13 cellular contexts compared by ENCODE assay signal in genomic region chr6:36997811-36998722, GRCh38. TPM values are rescaled to one million over a fixed set of nuclear protein-coding genes. Genes with fewer than 3 reads are reported as not detected.
A peak's percentile ranks its signal among the peaks of the same experiment; 100 is the strongest.
DNase-seq lines count a peak whose midpoint lies in the region; ATAC-seq and TF ChIP-seq lines count a peak whose summit lies in the region.
"Had no signal": no experiment of that assay in that cellular context is flagged by ENCODE, and none has a peak within 500 bp of the region (broad histone marks: within the 10 kb centered on the region; RNA-seq: fewer than 3 reads in every experiment).

No MANE protein-coding gene starts in this region.

- H3K9ac ChIP-seq in neural progenitor cell = peak overlapping the region; percentile 32

- H3K27me3 ChIP-seq in cardiac muscle cell = no peaks in the 10 kb centered on the region
- H3K27me3 ChIP-seq in neural progenitor cell = no peaks in the 10 kb centered on the region
- no peaks in the 10 kb centered on the region for H3K27me3 ChIP-seq in transverse colon

- TF ChIP-seq EP300 in transverse colon (IDR thresholded peaks at IDR 0.05; ENCODE audit: low read depth) = no peak

- peak; percentile 52 for DNase-seq in NCI-H2171 treated with DMSO at 0.1 percent for 48 hours (lab: John Stamatoyannopoulos, UW)
- no peak for DNase-seq in NCI-H2171 (lab: John Stamatoyannopoulos, UW)
- peak in 1 of 2 donors; percentile 51 for DNase-seq in cardiac muscle cell (ENCODE audit: low read depth in 1 of 2, low spot score in 1 of 2)
- peak; percentile 40 for DNase-seq in neural progenitor cell (ENCODE audit: low spot score)
- peak; percentile 49 for DNase-seq in transverse colon
- no peak for DNase-seq in MV-4-11 (lab: John Stamatoyannopoulos, UW)
- DNase-seq in stimulated activated CD4-positive, alpha-beta T cell treated with anti-CD3 and anti-CD28 coated beads, Interleukin-4, amount 100 ng/mL, for 4 hours = no peak
- DNase-seq: activated CD4-positive, alpha-beta T cell treated with anti-CD3 and anti-CD28 coated beads for 4 hours; naive thymus-derived CD4-positive, alpha-beta T cell had no signal

- peak overlapping the region; percentile 95 for H3K27ac Mint-ChIP-seq in neural progenitor cell
- H3K27ac Mint-ChIP-seq: activated naive CD4-positive, alpha-beta T cell treated with anti-CD3 and anti-CD28 coated beads, Interleukin-2, amount 50 U/mL, for 72 hours; naive thymus-derived CD4-positive, alpha-beta T cell had no signal

- H4K20me1 ChIP-seq in neural progenitor cell (ENCODE audit: low read depth) = no peaks in the 10 kb centered on the region

- no peak for TF ChIP-seq CTCF in cardiac muscle cell (IDR thresholded peaks at IDR 0.05; ENCODE audit: low read depth, low read length)
- TF ChIP-seq CTCF in neural progenitor cell (IDR thresholded peaks at IDR 0.05) = no peak
- no peak for TF ChIP-seq CTCF in transverse colon (IDR thresholded peaks at IDR 0.05)

- H3K4me1 Mint-ChIP-seq in neural progenitor cell = peaks cover 30% of the 10 kb centered on the region

- WGBS in transverse colon (ENCODE audit: low coverage in 1 of 2), 2 donors = 63 to 73% methylated on average over 3 to 18 of the region's 18 CpGs

- no peaks in the 10 kb centered on the region for H3K36me3 ChIP-seq in cardiac muscle cell
- H3K36me3 ChIP-seq in neural progenitor cell = no peaks in the 10 kb centered on the region
- H3K36me3 ChIP-seq in transverse colon = no peaks in the 10 kb centered on the region

- peak overlapping the region; percentile 39 for H3K4me2 ChIP-seq in neural progenitor cell
- H3K4me2 ChIP-seq: A549 had no signal

- no peak for ATAC-seq in HG02981 (IDR thresholded peaks at IDR 0.05; ENCODE audit: unreplicated experiment)
- ATAC-seq: A549; activated naive CD4-positive, alpha-beta T cell treated with anti-CD3 and anti-CD28 coated beads, Interleukin-2, amount 50 U/mL, for 72 hours; naive thymus-derived CD4-positive, alpha-beta T cell had no signal

- no peaks in the 10 kb centered on the region for H3K79me2 ChIP-seq in neural progenitor cell (ENCODE audit: low read depth)

- H3K4me3 Mint-ChIP-seq in neural progenitor cell = peak overlapping the region; percentile 7
- H3K4me3 Mint-ChIP-seq: naive thymus-derived CD4-positive, alpha-beta T cell had no signal

- peaks cover 5% of the 10 kb centered on the region for H3F3A ChIP-seq in neural progenitor cell (ENCODE audit: low read depth)

- peak overlapping the region; percentile 96 for H2AFZ ChIP-seq in neural progenitor cell (replicated peaks)

- H3K9me3 ChIP-seq in cardiac muscle cell (ENCODE audit: low read depth) (no peaks in the 10 kb centered on the region), neural progenitor cell (ENCODE audit: low read depth) (no peaks in the 10 kb centered on the region), transverse colon (no peaks in the 10 kb centered on the region)
- H3K9me3 ChIP-seq: A549 had no signal

- in situ Hi-C loops in transverse colon (cut with MboI; ENCODE audit: low pct_ligation_motif_present in 1 of 4, low pct_unique_long_range_greater_than_20kb in 1 of 4, low sequenced_read_pairs in 3 of 4) = no loop called here

- H3K4me3 ChIP-seq in cardiac muscle cell (no peak overlapping the region), neural progenitor cell (no peak overlapping the region), transverse colon (no peak overlapping the region)
- H3K4me3 ChIP-seq: A549 had no signal

- H3K9me3 Mint-ChIP-seq in neural progenitor cell = no peaks in the 10 kb centered on the region
- H3K9me3 Mint-ChIP-seq: activated naive CD4-positive, alpha-beta T cell treated with anti-CD3 and anti-CD28 coated beads, Interleukin-2, amount 50 U/mL, for 72 hours; naive thymus-derived CD4-positive, alpha-beta T cell had no signal

- intact Hi-C loops in transverse colon (cut with DNase I; ENCODE audit: low total_unique reads) = no loop called here

- H3K27me3 Mint-ChIP-seq in neural progenitor cell (ENCODE audit: insufficient read depth, low read depth) = peaks cover 13% of the 10 kb centered on the region

- H3K4me1 ChIP-seq in cardiac muscle cell (ENCODE audit: low read depth) = peaks cover 10% of the 10 kb centered on the region
- peaks cover 27% of the 10 kb centered on the region for H3K4me1 ChIP-seq in neural progenitor cell
- H3K4me1 ChIP-seq in transverse colon = peaks cover 0 to 6% (median 3%) of the 10 kb centered on the region in 4 donors
- H3K4me1 ChIP-seq: A549 had no signal

- H3K36me3 Mint-ChIP-seq in neural progenitor cell = no peaks in the 10 kb centered on the region
- H3K36me3 Mint-ChIP-seq: activated naive CD4-positive, alpha-beta T cell treated with anti-CD3 and anti-CD28 coated beads, Interleukin-2, amount 50 U/mL, for 72 hours; naive thymus-derived CD4-positive, alpha-beta T cell had no signal

- no peak for TF ChIP-seq POLR2A in transverse colon (IDR thresholded peaks at IDR 0.05)

- H3K27ac ChIP-seq in cardiac muscle cell = peak overlapping the region; percentile 88
- H3K27ac ChIP-seq in neural progenitor cell = peak overlapping the region; percentile 67
- H3K27ac ChIP-seq in transverse colon = peak overlapping the region; percentile 39 to 69 (median 64)
- H3K27ac ChIP-seq: A549 had no signal

RNA-seq across cellular contexts. Expression of gene FGD2, which starts 7.4 kb away (rescaled TPM):
- total RNA-seq in cardiac muscle cell = not detected in 2 replicates
- polyA plus RNA-seq in cardiac muscle cell = 0.24 and 0.29 TPM in 2 replicates
- 0.06 and 0.12 TPM in 2 replicates for total RNA-seq in neural progenitor cell (ENCODE audit: low replicate concordance)
- total RNA-seq in transverse colon = 10 to 100 TPM; 13.1 to 46.4 (median 29.6) TPM
- total RNA-seq: LHCN-M2 had no signal
- polyA plus RNA-seq: A549 had no signal

RNA-seq across cellular contexts. Expression of gene MTCH1, which starts 12.1 kb away (rescaled TPM):
- total RNA-seq in cardiac muscle cell (290 and 388 TPM in 2 replicates), neural progenitor cell (ENCODE audit: low replicate concordance) (144 and 250 TPM in 2 replicates), transverse colon (100 to 1,000 TPM; 123 to 190 (median 152) TPM)
- 447 and 533 TPM in 2 replicates for polyA plus RNA-seq in cardiac muscle cell

RNA-seq across cellular contexts. Expression of gene PI16, which starts 43.5 kb away (rescaled TPM):
- total RNA-seq in cardiac muscle cell (0.07 TPM in 1 of 2 replicates, not detected in the other), neural progenitor cell (ENCODE audit: low replicate concordance) (0.06 TPM in 1 of 2 replicates, not detected in the other), transverse colon (1 to 10 TPM in 2 of 4 donors, under 1 TPM in 1, not detected in 1; 0.60 to 5.6 (median 4.0) TPM)
- 0.07 and 0.37 TPM in 2 replicates for polyA plus RNA-seq in cardiac muscle cell
- total RNA-seq: LHCN-M2 had no signal
- polyA plus RNA-seq: A549 had no signal

Comparison
In these comparisons a context has a peak if more than half of its experiments do, and no peak if none do; other contexts are left out.
1. DNase-seq: peak in NCI-H2171 treated with DMSO at 0.1 percent for 48 hours (single experiment), neural progenitor cell (single experiment) and transverse colon (single experiment); none in NCI-H2171 (single experiment), MV-4-11 (single experiment) and stimulated activated CD4-positive, alpha-beta T cell treated with anti-CD3 and anti-CD28 coated beads, Interleukin-4, amount 100 ng/mL, for 4 hours (0 of 2).
2. RNA of gene FGD2, which starts 7.4 kb away (total RNA-seq): 13.1 to 46.4 TPM in transverse colon; 0.06 to 0.12 TPM in neural progenitor cell and not detected in cardiac muscle cell; every median in the first group is over 10 times any median in the second.
3. Peak in every context shown above with its lines, with median percentiles within 50 percentile points of each other: H3K27ac ChIP-seq.